ENCODE assay signal across 12 cellular contexts in the genomic region with DNA sequence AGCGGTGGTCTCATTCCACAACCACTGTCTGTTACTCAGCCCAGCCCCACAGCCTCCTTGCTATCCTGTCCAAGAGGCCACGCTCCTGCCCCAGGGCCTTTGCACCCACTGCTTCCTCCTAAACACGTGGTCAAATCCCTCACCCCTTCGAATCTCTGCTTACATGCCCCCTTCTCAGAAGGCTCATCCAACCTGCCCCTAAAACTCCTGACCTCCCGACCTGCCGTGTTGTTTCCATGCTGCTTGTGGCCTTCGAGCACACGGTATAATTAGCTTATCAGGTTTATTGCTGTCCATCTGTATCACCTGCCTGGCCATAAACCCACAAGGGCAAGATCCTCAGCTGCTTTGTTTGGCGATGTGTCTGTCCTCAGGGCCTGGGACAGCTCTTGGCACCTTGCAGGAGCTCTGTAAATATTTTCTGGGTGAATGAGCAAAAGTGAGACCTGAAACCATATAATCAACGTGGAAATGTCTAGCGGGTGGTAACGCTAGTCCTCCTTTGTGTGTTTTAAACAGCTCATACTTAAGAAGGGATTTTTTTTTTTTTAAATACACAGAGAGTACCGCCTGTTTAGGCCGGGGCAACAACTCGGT. TPM values are rescaled to one million over a fixed set of nuclear protein-coding genes. Genes with fewer than 3 reads are reported as not detected.
DNase-seq lines count a peak whose midpoint lies in the region; ATAC-seq lines count a peak whose summit lies in the region.
"Had no signal": no experiment of that assay in that cellular context is flagged by ENCODE, and none has a peak within 500 bp of the region (broad histone marks: within the 10 kb centered on the region; RNA-seq: fewer than 3 reads in every experiment).

No MANE protein-coding gene starts in this region.

- ATAC-seq in GM21423 (IDR thresholded peaks at IDR 0.05; ENCODE audit: unreplicated experiment) (peak; percentile 77), left colon (peak; percentile 63), HG02973 (IDR thresholded peaks at IDR 0.05; ENCODE audit: unreplicated experiment) (no peak)
- ATAC-seq: CD8-positive, alpha-beta T cell had no signal

- intact Hi-C loops in left colon (cut with DNase I, micrococcal nuclease) = no loop called here

- peak; percentile 30 for DNase-seq in DMS153 treated with DMSO at 0.1 percent for 48 hours (lab: John Stamatoyannopoulos, UW; ENCODE audit: unreplicated experiment)
- peak; percentile 75 for DNase-seq in NCI-H2196 (lab: John Stamatoyannopoulos, UW; ENCODE audit: unreplicated experiment)
- DNase-seq in left colon = peak in 1 of 2 donors; percentile 59
- DNase-seq in stimulated activated naive CD4-positive, alpha-beta T cell treated with Interleukin-2 at 50 U/mL for 16 hours (lab: John Stamatoyannopoulos, UW) = no peak
- DNase-seq in activated CD8-positive, alpha-beta memory T cell treated with anti-CD3 and anti-CD28 coated beads for 24 hours = no peak
- no peak for DNase-seq in HuH-7.5 (ENCODE audit: low spot score)
- DNase-seq: activated naive CD4-positive, alpha-beta T cell; CD8-positive, alpha-beta T cell; NCI-H187; psoas muscle had no signal

RNA-seq across cellular contexts. Expression of a gene that starts 36.0 kb away (rescaled TPM):
- 10 to 100 TPM; 39.1 to 66.1 TPM for total RNA-seq in left colon

Comparison
In these comparisons a context has a peak if more than half of its experiments do, and no peak if none do; other contexts are left out.
1. DNase-seq: peak in DMS153 treated with DMSO at 0.1 percent for 48 hours (single experiment) and NCI-H2196 (single experiment); none in stimulated activated naive CD4-positive, alpha-beta T cell treated with Interleukin-2 at 50 U/mL for 16 hours (single experiment), activated CD8-positive, alpha-beta memory T cell treated with anti-CD3 and anti-CD28 coated beads for 24 hours (single experiment) and HuH-7.5 (single experiment).